ENCODE assay signal across 8 cellular contexts in genomic region chr10:71772832-71773220, GRCh38. TPM values are rescaled to one million over a fixed set of nuclear protein-coding genes. Genes with fewer than 3 reads are reported as not detected.
DNase-seq lines count a peak whose midpoint lies in the region; ATAC-seq, FAIRE-seq and TF ChIP-seq lines count a peak whose summit lies in the region.

No MANE protein-coding gene starts in this region.

- peak overlapping the region; percentile 93 for H3K27ac Mint-ChIP-seq in activated naive CD8-positive, alpha-beta T cell treated with anti-CD3 and anti-CD28 coated beads for 36 hours

- peaks cover 72% of the 10 kb centered on the region for H3K4me1 Mint-ChIP-seq in activated naive CD8-positive, alpha-beta T cell treated with anti-CD3 and anti-CD28 coated beads for 36 hours

- no peak for FAIRE-seq in H54 (lab: Jason Lieb, UNC)

- peak overlapping the region; percentile 81 for H3K4me3 ChIP-seq in HL-60 (replicated peaks; ENCODE audit: insufficient read depth, low read length)
- H3K4me3 ChIP-seq in iPS DF 6.9 (ENCODE audit: low read length), result peak overlapping the region; percentile 65; the same call in 1 of the 2 replicates
- H3K4me3 ChIP-seq in spleen, result peak overlapping the region; percentile 45 to 82 (median 76)

- H3K9me3 Mint-ChIP-seq in activated naive CD8-positive, alpha-beta T cell treated with anti-CD3 and anti-CD28 coated beads for 36 hours, result peaks cover 3% of the 10 kb centered on the region

- intact Hi-C loops in spleen (cut with DNase I; ENCODE audit: low total_unique reads), result loop anchor here (2.0 kb wide), 1 partner anchor 46 kb away; no protein-coding TSS in a partner anchor

- H3K4me3 Mint-ChIP-seq in activated naive CD8-positive, alpha-beta T cell treated with anti-CD3 and anti-CD28 coated beads for 36 hours, result peak overlapping the region; percentile 81

- no peak for ATAC-seq in GM21576 (IDR thresholded peaks at IDR 0.05; ENCODE audit: unreplicated experiment)
- ATAC-seq in GM21367 (IDR thresholded peaks at IDR 0.05; ENCODE audit: unreplicated experiment), result no peak

- H3K27me3 ChIP-seq in HL-60 (ENCODE audit: insufficient read depth, poor library complexity, severe bottlenecking) (no peaks in the 10 kb centered on the region), iPS DF 6.9 (ENCODE audit: control insufficient read depth, insufficient read depth, low read length) (no peaks in the 10 kb centered on the region), spleen (replicated peaks in 1 of 7) (no peaks in the 10 kb centered on the region)

- TF ChIP-seq POLR2A in spleen (IDR thresholded peaks at IDR 0.05) (no peak), H54 (IDR thresholded peaks at IDR 0.05; ENCODE audit: low read depth, low read length) (no peak)

- H3K36me3 Mint-ChIP-seq in activated naive CD8-positive, alpha-beta T cell treated with anti-CD3 and anti-CD28 coated beads for 36 hours, result peaks cover 22% of the 10 kb centered on the region

- H3K27ac ChIP-seq in HL-60 (replicated peaks) (peak overlapping the region; percentile 91), iPS DF 6.9 (ENCODE audit: low read length) (no peak overlapping the region), spleen (peak overlapping the region; percentile 80 to 98 (median 95))

- no CpG with 5 or more reads among the region's 4 CpGs for WGBS in iPS DF 6.9 (ENCODE audit: insufficient coverage, insufficient read length)
- 11 to 18% (median 13%) methylated on average over 3 to 4 of the region's 4 CpGs for WGBS in spleen, 5 donors

- DNase-seq in HL-60 (ENCODE audit: low read depth in 1 of 2, low spot score in 1 of 2) (no peak), iPS DF 6.9 (ENCODE audit: low read depth, low spot score) (no peak), spleen (no peak), GM19240 (ENCODE audit: insufficient read length, low spot score) (no peak), H54 (ENCODE audit: insufficient read length, low spot score) (no peak)
- no peak for DNase-seq in activated naive CD8-positive, alpha-beta T cell treated with anti-CD3 and anti-CD28 coated beads for 36 hours

- no peaks in the 10 kb centered on the region for H3K27me3 Mint-ChIP-seq in activated naive CD8-positive, alpha-beta T cell treated with anti-CD3 and anti-CD28 coated beads for 36 hours

- no peak for TF ChIP-seq CTCF in HL-60 (IDR thresholded peaks at IDR 0.05; ENCODE audit: insufficient read depth, low read length)
- no peak for TF ChIP-seq CTCF in spleen (IDR thresholded peaks at IDR 0.05 in 8 of 11, conservative IDR thresholded peaks at IDR 0.05 in 3 of 11)

- H3K9me3 ChIP-seq in iPS DF 6.9 (ENCODE audit: control insufficient read depth, insufficient read depth, low read length) (no peaks in the 10 kb centered on the region), spleen (no peaks in the 10 kb centered on the region)

- no peaks in the 10 kb centered on the region for H3K36me3 ChIP-seq in iPS DF 6.9 (ENCODE audit: control insufficient read depth, insufficient read depth, low read length)
- H3K36me3 ChIP-seq in spleen, result peaks cover 0 to 30% (median 0%) of the 10 kb centered on the region in 6 donors

- H3K4me1 ChIP-seq in iPS DF 6.9 (ENCODE audit: control insufficient read depth, insufficient read depth, low read length), result peaks cover 2% of the 10 kb centered on the region; the same call in 1 of the 2 replicates
- H3K4me1 ChIP-seq in spleen, result peaks cover 73 to 100% (median 92%) of the 10 kb centered on the region in 6 donors

RNA-seq across cellular contexts. Expression of gene VSIR, which starts 0.5 kb away (rescaled TPM):
- total RNA-seq in activated naive CD8-positive, alpha-beta T cell treated with anti-CD3 and anti-CD28 coated beads for 36 hours, result 10 to 100 TPM; 41.4 to 47.3 TPM
- 100 to 1,000 TPM; 202 to 512 (median 313) TPM for total RNA-seq in spleen
- polyA plus RNA-seq in spleen, result 10 to 100 TPM; 34.5 to 84.3 (median 50.4) TPM

RNA-seq across cellular contexts. Expression of gene C10orf105, which starts 53.2 kb away (rescaled TPM):
- total RNA-seq in activated naive CD8-positive, alpha-beta T cell treated with anti-CD3 and anti-CD28 coated beads for 36 hours, result under 1 TPM; 0.24 to 0.41 TPM
- total RNA-seq in spleen, result 1 to 10 TPM; 1.4 to 4.4 (median 3.4) TPM
- under 1 TPM; 0.08 to 0.38 (median 0.20) TPM for polyA plus RNA-seq in spleen

Comparison
In these comparisons a context has a peak if more than half of its experiments do, and no peak if none do; other contexts are left out.
1. RNA of gene VSIR, which starts 0.5 kb away (total RNA-seq): 202 to 512 TPM in spleen; 41.4 to 47.3 TPM in activated naive CD8-positive, alpha-beta T cell treated with anti-CD3 and anti-CD28 coated beads for 36 hours; every median in the first group is over 4 times any median in the second.
2. Peak in every context shown above with its lines, with median percentiles within 50 percentile points of each other: H3K4me3 ChIP-seq.